Comparison of ENCODE assay signal across 1 cellular context in the genomic region with DNA sequence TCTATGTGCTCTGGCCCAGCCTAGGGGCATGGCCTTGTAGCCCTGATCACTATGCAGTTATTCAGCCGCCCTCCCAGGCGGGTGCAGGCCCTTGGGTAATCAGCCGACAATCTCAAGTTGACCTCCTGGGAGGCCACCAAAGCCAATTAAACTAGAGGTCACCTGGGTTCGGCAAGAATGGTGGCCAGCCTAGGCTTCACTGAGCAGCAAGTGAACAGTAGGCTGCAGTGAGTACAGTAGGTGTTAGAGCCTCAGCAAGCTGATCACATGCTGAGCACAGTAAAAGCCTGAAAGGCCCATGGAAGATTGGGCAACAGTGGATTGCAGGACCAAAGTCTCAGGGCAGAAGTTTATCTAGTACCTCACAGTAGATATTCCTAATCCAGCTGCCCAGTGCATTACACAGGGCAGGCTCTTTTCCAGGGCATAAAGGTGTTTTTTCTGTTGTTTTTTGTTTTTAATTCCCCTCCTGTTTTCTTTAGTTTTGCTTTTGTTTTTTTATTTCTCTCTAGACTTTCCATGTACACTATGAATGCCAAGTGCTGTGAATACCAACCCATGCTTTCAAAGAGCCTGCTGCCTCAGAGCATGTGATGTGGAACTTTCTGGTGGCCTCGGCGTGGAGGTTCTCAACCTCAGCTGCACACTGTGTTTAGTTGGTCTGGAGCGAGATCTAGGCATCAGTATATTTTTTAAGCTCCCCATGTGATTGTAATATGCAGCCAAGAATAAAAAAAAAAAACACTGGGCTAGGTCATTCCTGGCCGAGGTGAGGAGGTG.
TF ChIP-seq lines count a peak whose summit lies in the region.

No MANE protein-coding gene starts in this region.

TF ChIP-seq in HepG2, 621 proteins besides CTCF, POLR2A, EP300 and RAD21 (continued from another document and continues in another):
- TF ChIP-seq ARID4A (CRISPR knock-in tag; IDR thresholded peaks at IDR 0.05; ENCODE audit: borderline replicate concordance) (peak; percentile 84), NFRKB (IDR thresholded peaks at IDR 0.05) (no peak), HMGXB3 (CRISPR knock-in tag; IDR thresholded peaks at IDR 0.05; ENCODE audit: borderline replicate concordance) (peak; percentile 90; the same call in 1 of the 2 replicates), NBN (conservative IDR thresholded peaks at IDR 0.05) (no peak), ZBTB39 (CRISPR knock-in tag; IDR thresholded peaks at IDR 0.05) (peak; percentile 96), HMGA1 (CRISPR knock-in tag; conservative IDR thresholded peaks at IDR 0.05) (no peak), ZNF766 (CRISPR knock-in tag; IDR thresholded peaks at IDR 0.05; ENCODE audit: borderline replicate concordance) (peak; percentile 80; the same call in 1 of the 2 replicates), TBP (CRISPR knock-in tag; IDR thresholded peaks at IDR 0.05) (no peak), ZBTB21 (CRISPR knock-in tag; IDR thresholded peaks at IDR 0.05) (no peak), KDM3A (CRISPR knock-in tag; IDR thresholded peaks at IDR 0.05; ENCODE audit: low read depth) (peak; percentile 66; the same call in 1 of the 2 replicates), ZNF629 (CRISPR knock-in tag; conservative IDR thresholded peaks at IDR 0.05) (peak; percentile 51), RNF2 (conservative IDR thresholded peaks at IDR 0.05; ENCODE audit: low read depth) (peak; percentile 59; the same call in 1 of the 2 replicates), PAXIP1 (CRISPR knock-in tag; conservative IDR thresholded peaks at IDR 0.05) (peak; percentile 89), HNF1A (IDR thresholded peaks at IDR 0.05; ENCODE audit: low read depth) (peak; percentile 55; the same call in 1 of the 2 replicates), HNF1A (CRISPR knock-in tag; IDR thresholded peaks at IDR 0.05; ENCODE audit: borderline replicate concordance) (peak; percentile 60; the same call in 1 of the 2 replicates), NAIF1 (CRISPR knock-in tag; IDR thresholded peaks at IDR 0.05; ENCODE audit: borderline replicate concordance) (no peak), ARNT (IDR thresholded peaks at IDR 0.05) (no peak), SCMH1 (CRISPR knock-in tag; IDR thresholded peaks at IDR 0.05; ENCODE audit: borderline replicate concordance) (no peak), RXRA (CRISPR knock-in tag; IDR thresholded peaks at IDR 0.05) (peak; percentile 99), EHMT2 (IDR thresholded peaks at IDR 0.05; ENCODE audit: borderline replicate concordance, low read depth, low read length) (peak; percentile 94), LCORL (IDR thresholded peaks at IDR 0.05) (peak; percentile 58), LCORL (CRISPR knock-in tag; IDR thresholded peaks at IDR 0.05) (peak; percentile 99), ATM (IDR thresholded peaks at IDR 0.05; ENCODE audit: borderline replicate concordance) (no peak), ZNF546 (CRISPR knock-in tag; conservative IDR thresholded peaks at IDR 0.05) (no peak), ESRRA (CRISPR knock-in tag; IDR thresholded peaks at IDR 0.05; ENCODE audit: low read depth) (peak; percentile 96), TCF12 (IDR thresholded peaks at IDR 0.05) (no peak), TCF12 (CRISPR knock-in tag; IDR thresholded peaks at IDR 0.05) (peak; percentile 96)
- TF ChIP-seq, protein P1, sequence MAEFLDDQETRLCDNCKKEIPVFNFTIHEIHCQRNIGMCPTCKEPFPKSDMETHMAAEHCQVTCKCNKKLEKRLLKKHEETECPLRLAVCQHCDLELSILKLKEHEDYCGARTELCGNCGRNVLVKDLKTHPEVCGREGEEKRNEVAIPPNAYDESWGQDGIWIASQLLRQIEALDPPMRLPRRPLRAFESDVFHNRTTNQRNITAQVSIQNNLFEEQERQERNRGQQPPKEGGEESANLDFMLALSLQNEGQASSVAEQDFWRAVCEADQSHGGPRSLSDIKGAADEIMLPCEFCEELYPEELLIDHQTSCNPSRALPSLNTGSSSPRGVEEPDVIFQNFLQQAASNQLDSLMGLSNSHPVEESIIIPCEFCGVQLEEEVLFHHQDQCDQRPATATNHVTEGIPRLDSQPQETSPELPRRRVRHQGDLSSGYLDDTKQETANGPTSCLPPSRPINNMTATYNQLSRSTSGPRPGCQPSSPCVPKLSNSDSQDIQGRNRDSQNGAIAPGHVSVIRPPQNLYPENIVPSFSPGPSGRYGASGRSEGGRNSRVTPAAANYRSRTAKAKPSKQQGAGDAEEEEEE (CRISPR knock-in tag; IDR thresholded peaks at IDR 0.05; ENCODE audit: borderline replicate concordance), result no peak
- TF ChIP-seq, protein P2, sequence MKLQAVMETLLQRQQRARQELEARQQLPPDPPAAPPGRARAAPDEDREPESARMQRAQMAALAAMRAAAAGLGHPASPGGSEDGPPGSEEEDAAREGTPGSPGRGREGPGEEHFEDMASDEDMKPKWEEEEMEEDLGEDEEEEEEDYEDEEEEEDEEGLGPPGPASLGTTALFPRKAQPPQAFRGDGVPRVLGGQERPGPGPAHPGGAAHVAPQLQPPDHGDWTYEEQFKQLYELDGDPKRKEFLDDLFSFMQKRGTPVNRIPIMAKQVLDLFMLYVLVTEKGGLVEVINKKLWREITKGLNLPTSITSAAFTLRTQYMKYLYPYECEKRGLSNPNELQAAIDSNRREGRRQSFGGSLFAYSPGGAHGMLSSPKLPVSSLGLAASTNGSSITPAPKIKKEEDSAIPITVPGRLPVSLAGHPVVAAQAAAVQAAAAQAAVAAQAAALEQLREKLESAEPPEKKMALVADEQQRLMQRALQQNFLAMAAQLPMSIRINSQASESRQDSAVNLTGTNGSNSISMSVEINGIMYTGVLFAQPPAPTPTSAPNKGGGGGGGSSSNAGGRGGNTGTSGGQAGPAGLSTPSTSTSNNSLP (IDR thresholded peaks at IDR 0.05; ENCODE audit: low read depth, low read length), result peak; percentile 67; the same call in 1 of the 2 replicates
